In the genomic region with DNA sequence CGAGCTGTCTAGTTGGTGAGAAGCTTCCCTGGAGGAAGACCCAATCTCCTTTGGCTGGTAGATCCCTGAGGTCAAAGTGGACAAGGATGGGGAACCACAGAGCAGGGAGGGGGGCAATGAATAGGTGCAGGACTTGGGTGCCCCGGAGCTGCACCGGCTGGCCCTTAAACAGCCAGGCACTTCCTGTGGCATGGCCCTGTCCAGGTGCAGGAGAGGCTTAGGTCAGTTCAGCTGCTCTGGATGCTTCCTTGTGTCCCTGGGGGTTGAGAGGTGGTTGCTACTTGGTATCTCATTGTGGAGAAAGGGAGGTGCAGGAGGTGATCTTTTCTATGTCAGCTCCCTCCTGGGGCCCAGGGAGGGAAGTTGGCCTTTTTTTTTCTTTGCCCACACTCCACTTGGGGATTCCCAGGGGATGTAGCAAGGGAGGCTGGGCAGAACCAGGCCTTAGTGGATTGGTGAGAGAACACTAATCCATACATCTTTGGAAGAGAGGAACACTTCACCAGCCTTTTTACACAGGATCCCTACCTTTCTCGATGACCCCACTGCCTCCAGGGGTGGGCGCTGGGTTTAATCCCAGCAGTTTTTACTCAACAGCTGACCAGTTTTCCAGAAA, we compare ENCODE assay signal across 1 cellular context.
TF ChIP-seq lines count a peak whose summit lies in the region.

No MANE protein-coding gene starts in this region.

TF ChIP-seq in IMR-90, 13 proteins besides CTCF, POLR2A, EP300 and RAD21 (continued from another document):
- no peak for TF ChIP-seq USF2 (IDR thresholded peaks at IDR 0.05; ENCODE audit: low read depth, low read length)
- TF ChIP-seq BHLHE40 (IDR thresholded peaks at IDR 0.05; ENCODE audit: low read depth, low read length): no peak
- no peak for TF ChIP-seq SMC3 (IDR thresholded peaks at IDR 0.05; ENCODE audit: low read depth, low read length)
- TF ChIP-seq, protein P1, sequence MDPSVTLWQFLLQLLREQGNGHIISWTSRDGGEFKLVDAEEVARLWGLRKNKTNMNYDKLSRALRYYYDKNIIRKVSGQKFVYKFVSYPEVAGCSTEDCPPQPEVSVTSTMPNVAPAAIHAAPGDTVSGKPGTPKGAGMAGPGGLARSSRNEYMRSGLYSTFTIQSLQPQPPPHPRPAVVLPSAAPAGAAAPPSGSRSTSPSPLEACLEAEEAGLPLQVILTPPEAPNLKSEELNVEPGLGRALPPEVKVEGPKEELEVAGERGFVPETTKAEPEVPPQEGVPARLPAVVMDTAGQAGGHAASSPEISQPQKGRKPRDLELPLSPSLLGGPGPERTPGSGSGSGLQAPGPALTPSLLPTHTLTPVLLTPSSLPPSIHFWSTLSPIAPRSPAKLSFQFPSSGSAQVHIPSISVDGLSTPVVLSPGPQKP (IDR thresholded peaks at IDR 0.05; ENCODE audit: borderline replicate concordance, low read depth, low read length): no peak
